8 cellular contexts compared by ENCODE assay signal in genomic region chrX:7996414-7996813, GRCh38.
DNase-seq lines count a peak whose midpoint lies in the region; ATAC-seq and TF ChIP-seq lines count a peak whose summit lies in the region.

No MANE protein-coding gene starts in this region.

- DNase-seq in activated naive CD8-positive, alpha-beta T cell treated with anti-CD3 and anti-CD28 coated beads, Interleukin-2, amount 50 U/mL, for 24 hours = peak; percentile 5
- DNase-seq in activated naive CD8-positive, alpha-beta T cell treated with anti-CD3 and anti-CD28 coated beads for 36 hours = no peak
- peak; percentile 10 for DNase-seq in HFFc6
- peak; percentile 26 for DNase-seq in NCI-H82 treated with DMSO at 0.1 percent for 48 hours (lab: John Stamatoyannopoulos, UW; ENCODE audit: unreplicated experiment)
- DNase-seq in brain microvascular endothelial cell = peak; percentile 32
- no peak for DNase-seq in right lobe of liver
- DNase-seq in NCI-H1436 (lab: John Stamatoyannopoulos, UW) = no peak

- no peaks in the 10 kb centered on the region for H3K36me3 Mint-ChIP-seq in activated naive CD8-positive, alpha-beta T cell treated with anti-CD3 and anti-CD28 coated beads, Interleukin-2, amount 50 U/mL, for 24 hours (ENCODE audit: low read depth)
- H3K36me3 Mint-ChIP-seq in activated naive CD8-positive, alpha-beta T cell treated with anti-CD3 and anti-CD28 coated beads for 36 hours = no peaks in the 10 kb centered on the region
- no peaks in the 10 kb centered on the region for H3K36me3 Mint-ChIP-seq in HFFc6 (ENCODE audit: low read depth)

- no peaks in the 10 kb centered on the region for H3K4me1 Mint-ChIP-seq in activated naive CD8-positive, alpha-beta T cell treated with anti-CD3 and anti-CD28 coated beads, Interleukin-2, amount 50 U/mL, for 24 hours
- H3K4me1 Mint-ChIP-seq in activated naive CD8-positive, alpha-beta T cell treated with anti-CD3 and anti-CD28 coated beads for 36 hours = no peaks in the 10 kb centered on the region
- H3K4me1 Mint-ChIP-seq in HFFc6 (ENCODE audit: low read depth) = peaks cover 11% of the 10 kb centered on the region

- 9% methylated on average over 2 of the region's 2 CpGs for WGBS in right lobe of liver (ENCODE audit: insufficient coverage, low coverage, low lambda C conversion rate, missing lambda C conversion rate)

- in situ Hi-C loops in brain microvascular endothelial cell (cut with HindIII; ENCODE audit: low pct_ligation_motif_present, low sequenced_read_pairs) = no loop called here

- intact Hi-C loops in right lobe of liver (cut with DNase I) = loop anchor here in 1 of 2 donors (10.0 kb wide), 1 partner anchor 738 kb away; the partner anchor contains the start of gene ANOS1

- no peak overlapping the region for H3K27ac Mint-ChIP-seq in activated naive CD8-positive, alpha-beta T cell treated with anti-CD3 and anti-CD28 coated beads, Interleukin-2, amount 50 U/mL, for 24 hours
- H3K27ac Mint-ChIP-seq in activated naive CD8-positive, alpha-beta T cell treated with anti-CD3 and anti-CD28 coated beads for 36 hours = no peak overlapping the region
- no peak overlapping the region for H3K27ac Mint-ChIP-seq in HFFc6

- no peaks in the 10 kb centered on the region for H3K9me3 Mint-ChIP-seq in activated naive CD8-positive, alpha-beta T cell treated with anti-CD3 and anti-CD28 coated beads, Interleukin-2, amount 50 U/mL, for 24 hours
- no peaks in the 10 kb centered on the region for H3K9me3 Mint-ChIP-seq in activated naive CD8-positive, alpha-beta T cell treated with anti-CD3 and anti-CD28 coated beads for 36 hours
- H3K9me3 Mint-ChIP-seq in HFFc6 = no peaks in the 10 kb centered on the region

- H3K27me3 Mint-ChIP-seq in activated naive CD8-positive, alpha-beta T cell treated with anti-CD3 and anti-CD28 coated beads, Interleukin-2, amount 50 U/mL, for 24 hours = no peaks in the 10 kb centered on the region
- no peaks in the 10 kb centered on the region for H3K27me3 Mint-ChIP-seq in activated naive CD8-positive, alpha-beta T cell treated with anti-CD3 and anti-CD28 coated beads for 36 hours
- peaks cover 7% of the 10 kb centered on the region; the same call in 1 of the 2 replicates for H3K27me3 Mint-ChIP-seq in HFFc6 (ENCODE audit: insufficient read depth)

- peak; percentile 77 for TF ChIP-seq CTCF in HFFc6 (IDR thresholded peaks at IDR 0.05)
- TF ChIP-seq CTCF in brain microvascular endothelial cell (IDR thresholded peaks at IDR 0.05; ENCODE audit: low read depth, low read length, missing control alignments) = peak; percentile 55
- TF ChIP-seq CTCF in right lobe of liver (IDR thresholded peaks at IDR 0.05) = peak; percentile 69 to 78 (median 73)

- no peaks in the 10 kb centered on the region for H3K9me3 ChIP-seq in right lobe of liver

- no peak overlapping the region for H3K4me3 Mint-ChIP-seq in activated naive CD8-positive, alpha-beta T cell treated with anti-CD3 and anti-CD28 coated beads, Interleukin-2, amount 50 U/mL, for 24 hours
- H3K4me3 Mint-ChIP-seq in activated naive CD8-positive, alpha-beta T cell treated with anti-CD3 and anti-CD28 coated beads for 36 hours = no peak overlapping the region
- no peak overlapping the region for H3K4me3 Mint-ChIP-seq in HFFc6

- ATAC-seq in activated naive CD8-positive, alpha-beta T cell treated with anti-CD3 and anti-CD28 coated beads, Interleukin-2, amount 50 U/mL, for 24 hours = no peak
- peak; percentile 60 to 78 (median 74) for ATAC-seq in right lobe of liver
- no peak for ATAC-seq in GM18498 (IDR thresholded peaks at IDR 0.05; ENCODE audit: unreplicated experiment)

- H3K4me1 ChIP-seq in right lobe of liver = no peaks in the 10 kb centered on the region

- H3K27me3 ChIP-seq in brain microvascular endothelial cell (replicated peaks) = no peaks in the 10 kb centered on the region
- H3K27me3 ChIP-seq in right lobe of liver = no peaks in the 10 kb centered on the region

- H3K36me3 ChIP-seq in brain microvascular endothelial cell (replicated peaks) (no peaks in the 10 kb centered on the region), right lobe of liver (no peaks in the 10 kb centered on the region)

- H3K4me3 ChIP-seq in brain microvascular endothelial cell (ENCODE audit: low read depth, low read length) (no peak overlapping the region), right lobe of liver (no peak overlapping the region)

- no peak for TF ChIP-seq POLR2A in right lobe of liver (IDR thresholded peaks at IDR 0.05)

- H3K27ac ChIP-seq in brain microvascular endothelial cell = no peak overlapping the region
- H3K27ac ChIP-seq in right lobe of liver = no peak overlapping the region

Comparison
In these comparisons a context has a peak if more than half of its experiments do, and no peak if none do; other contexts are left out.
1. DNase-seq: peak in activated naive CD8-positive, alpha-beta T cell treated with anti-CD3 and anti-CD28 coated beads, Interleukin-2, amount 50 U/mL, for 24 hours (single experiment), HFFc6 (single experiment), NCI-H82 treated with DMSO at 0.1 percent for 48 hours (single experiment) and brain microvascular endothelial cell (single experiment); none in activated naive CD8-positive, alpha-beta T cell treated with anti-CD3 and anti-CD28 coated beads for 36 hours (single experiment), right lobe of liver (0 of 3) and NCI-H1436 (single experiment).
2. ATAC-seq: peak in right lobe of liver (4 of 4); none in activated naive CD8-positive, alpha-beta T cell treated with anti-CD3 and anti-CD28 coated beads, Interleukin-2, amount 50 U/mL, for 24 hours (single experiment) and GM18498 (single experiment).
3. Peak in every context shown above with its lines, with median percentiles within 50 percentile points of each other: CTCF ChIP-seq.